In genomic region chr10:131010965-131011575, GRCh38 we compare ENCODE assay signal across 19 cellular contexts.
DNase-seq lines count a peak whose midpoint lies in the region; ATAC-seq, FAIRE-seq and TF ChIP-seq lines count a peak whose summit lies in the region.
"Had no signal": no experiment of that assay in that cellular context is flagged by ENCODE, and none has a peak within 500 bp of the region (broad histone marks: within the 10 kb centered on the region; RNA-seq: fewer than 3 reads in every experiment).

No MANE protein-coding gene starts in this region.

- H3K14ac ChIP-seq in H1 (ENCODE audit: insufficient read length), result no peak overlapping the region

- TF ChIP-seq CTCF in H1 (IDR thresholded peaks at IDR 0.05; ENCODE audit: control extremely low read depth in 1 of 3, insufficient read depth in 1 of 3, low read depth in 1 of 3, low read length in 3 of 3) (no peak), spleen (IDR thresholded peaks at IDR 0.05 in 8 of 11, conservative IDR thresholded peaks at IDR 0.05 in 3 of 11) (no peak)

- no peak for TF ChIP-seq EP300 in H1 (IDR thresholded peaks at IDR 0.05; ENCODE audit: borderline replicate concordance in 1 of 2, low read depth in 2 of 2, low read length in 2 of 2)

- H3K56ac ChIP-seq in H1 (replicated peaks; ENCODE audit: insufficient read length, low read depth, low read length), result no peak overlapping the region

- POLR2A ChIA-PET in H1 (lab: Charles Lee; ENCODE audit: partially characterized antibody), result no interaction called here

- H3K4me2 ChIP-seq in BLaER1, result peak overlapping the region; percentile 52
- H3K4me2 ChIP-seq in BLaER1 treated with 17β-estradiol and CSF1 and Interleukin-3, amounts not matched to agents 10 nM and 100 nM, result peak overlapping the region in 8 of 11 experiments; percentile 20 to 55 (median 46); a peak in 15 of 22 replicates
- no peak overlapping the region for H3K4me2 ChIP-seq in H1 (ENCODE audit: insufficient read depth in 1 of 2, low read depth in 2 of 2, low read length in 2 of 2)

- H3K79me1 ChIP-seq in H1 (ENCODE audit: low read depth, low read length), result no peaks in the 10 kb centered on the region

- H3K4me3 ChIP-seq in BLaER1 (no peak overlapping the region), H1 (ENCODE audit: extremely low read depth in 1 of 4, insufficient read depth in 2 of 4, low read depth in 3 of 4, low read length in 4 of 4) (no peak overlapping the region), spleen (no peak overlapping the region)
- H3K4me3 ChIP-seq in BLaER1 treated with 17β-estradiol and CSF1 and Interleukin-3, amounts not matched to agents 10 nM and 100 nM, result no peak overlapping the region
- H3K4me3 ChIP-seq: GM12878, GM23248, HAP-1 had no signal

- H3K36me3 ChIP-seq in BLaER1, result no peaks in the 10 kb centered on the region
- no peaks in the 10 kb centered on the region for H3K36me3 ChIP-seq in BLaER1 treated with 17β-estradiol and CSF1 and Interleukin-3, amounts not matched to agents 10 nM and 100 nM
- no peaks in the 10 kb centered on the region for H3K36me3 ChIP-seq in H1 (ENCODE audit: control insufficient read depth in 2 of 4, insufficient read depth in 4 of 4, low read length in 3 of 4)
- no peaks in the 10 kb centered on the region for H3K36me3 ChIP-seq in spleen
- H3K36me3 ChIP-seq: HAP-1 had no signal

- H3K23me2 ChIP-seq in H1 (ENCODE audit: low read depth, low read length), result no peaks in the 10 kb centered on the region

- H2BK12ac ChIP-seq in H1 (ENCODE audit: low read depth, low read length), result peak overlapping the region; percentile 68; the same call in 1 of the 2 replicates

- no peak for FAIRE-seq in H1 (lab: Jason Lieb, UNC)
- FAIRE-seq: D721Med, GM12878, GM18507 had no signal

- no peak for DNase-seq in H1 (ENCODE audit: low read depth in 1 of 2, low spot score in 2 of 2)
- DNase-seq in spleen, result peak; percentile 43
- DNase-seq in dedifferentiated amniotic fluid mesenchymal stem cell (ENCODE audit: extremely low spot score), result no peak
- no peak for DNase-seq in NCI-H526 (lab: John Stamatoyannopoulos, UW)
- DNase-seq: CD4-positive, alpha-beta T cell; CD8-positive, alpha-beta memory T cell; DMS 273 treated with DMSO at 0.1 percent for 48 hours; DMS79; EL; GDM1; GM23248; HFFc6 had no signal

- WGBS in H1 (ENCODE audit: extremely low coverage in 1 of 2, insufficient coverage in 1 of 2, insufficient read length in 1 of 2, insufficient replicate concordance in 2 of 2, low coverage in 1 of 2, low lambda C conversion rate in 2 of 2, missing lambda C conversion rate in 1 of 2), 2 experiments, result 96% methylated on average over 11 of the region's 11 CpGs; no CpG with 5 or more reads in 1 of the 2 experiments
- WGBS in spleen, 5 donors, result 89 to 97% (median 91%) methylated on average over 9 to 11 of the region's 11 CpGs

- ATAC-seq in GM18498 (IDR thresholded peaks at IDR 0.05; ENCODE audit: unreplicated experiment), result no peak
- ATAC-seq: GM12878 had no signal

- H3K27me3 ChIP-seq in BLaER1 (no peaks in the 10 kb centered on the region), H1 (replicated peaks in 1 of 4; ENCODE audit: control insufficient read depth in 3 of 4, extremely low read depth in 1 of 4, insufficient read depth in 3 of 4, low read length in 3 of 4) (0 out of 7 replicates have a peak, but pooled peaks cover 0 to 2% (median 0%) of the 10 kb centered on the region in 4 experiments), spleen (replicated peaks in 1 of 7) (peaks cover 0 to 4% (median 0%) of the 10 kb centered on the region in 7 donors)
- H3K27me3 ChIP-seq in BLaER1 treated with 17β-estradiol and CSF1 and Interleukin-3, amounts not matched to agents 10 nM and 100 nM, result no peaks in the 10 kb centered on the region

- 0 out of 2 replicates have a peak overlapping the region, but pooled peaks have one; percentile 18 for H2BK20ac ChIP-seq in H1 (ENCODE audit: low read length)

- no peak overlapping the region for H3K4ac ChIP-seq in H1 (replicated peaks; ENCODE audit: insufficient read length, low read depth, low read length)

- H2BK15ac ChIP-seq in H1 (ENCODE audit: low read length), result peak overlapping the region; percentile 88; the same call in 1 of the 2 replicates

- H2AFZ ChIP-seq in H1 (ENCODE audit: low read length), result no peak overlapping the region
- H2AFZ ChIP-seq: GM23248 had no signal

- H2AK5ac ChIP-seq in H1 (ENCODE audit: low read depth, low read length), result peak overlapping the region; percentile 39; the same call in 1 of the 2 replicates

- H3K27ac ChIP-seq in BLaER1 (no peak overlapping the region), H1 (ENCODE audit: low read depth, low read length) (no peak overlapping the region), spleen (no peak overlapping the region)
- H3K27ac ChIP-seq in BLaER1 treated with 17β-estradiol and CSF1 and Interleukin-3, amounts not matched to agents 10 nM and 100 nM, result peak overlapping the region in 1 of 11 experiments; percentile 23; a peak in 1 of 22 replicates
- H3K27ac ChIP-seq: GM23248 had no signal

- no peak overlapping the region for H3K23ac ChIP-seq in H1 (ENCODE audit: insufficient read length)

- intact Hi-C loops in spleen (cut with DNase I; ENCODE audit: low total_unique reads), result no loop called here

- H4K20me1 ChIP-seq in BLaER1 (no peaks in the 10 kb centered on the region), H1 (replicated peaks in 1 of 2; ENCODE audit: control insufficient read depth in 1 of 2, insufficient read depth in 2 of 2, low read length in 2 of 2) (no peaks in the 10 kb centered on the region)
- no peaks in the 10 kb centered on the region for H4K20me1 ChIP-seq in BLaER1 treated with 17β-estradiol and CSF1 and Interleukin-3, amounts not matched to agents 10 nM and 100 nM

- no peak for TF ChIP-seq POLR2A in H1 (IDR thresholded peaks at IDR 0.05; ENCODE audit: control extremely low read depth in 1 of 2, low read depth in 2 of 2, low read length in 2 of 2)
- TF ChIP-seq POLR2A in spleen (IDR thresholded peaks at IDR 0.05), result no peak

- TF ChIP-seq RAD21 in H1 (IDR thresholded peaks at IDR 0.05 in 1 of 2, conservative IDR thresholded peaks at IDR 0.05 in 1 of 2; ENCODE audit: low read depth in 2 of 2, low read length in 2 of 2), result no peak

- H3K4me1 ChIP-seq in BLaER1 (peaks cover 14% of the 10 kb centered on the region), H1 (replicated peaks in 1 of 4; ENCODE audit: control insufficient read depth in 3 of 4, insufficient read depth in 4 of 4, low read length in 3 of 4) (no peaks in the 10 kb centered on the region), spleen (no peaks in the 10 kb centered on the region)
- H3K4me1 ChIP-seq in BLaER1 treated with 17β-estradiol and CSF1 and Interleukin-3, amounts not matched to agents 10 nM and 100 nM, result peaks cover 15 to 40% (median 29%) of the 10 kb centered on the region in 10 experiments
- H3K4me1 ChIP-seq: HAP-1 had no signal

- CTCF ChIA-PET in H1 (lab: Charles Lee; ENCODE audit: partially characterized antibody), result no interaction called here

- no peak overlapping the region for H2BK5ac ChIP-seq in H1 (ENCODE audit: low read depth, low read length)

- H3K9ac ChIP-seq in BLaER1 (no peak overlapping the region), H1 (replicated peaks in 1 of 4; ENCODE audit: extremely low read depth in 1 of 4, low read depth in 3 of 4, low read length in 3 of 4) (no peak overlapping the region)
- H3K9ac ChIP-seq in BLaER1 treated with 17β-estradiol and CSF1 and Interleukin-3, amounts not matched to agents 10 nM and 100 nM, result no peak overlapping the region
- H3K9ac ChIP-seq: GM23248 had no signal

- H3K79me2 ChIP-seq in H1 (ENCODE audit: control insufficient read depth in 1 of 2, insufficient read depth in 2 of 2, low read length in 2 of 2), result no peaks in the 10 kb centered on the region

- H3K9me3 ChIP-seq in BLaER1 (peaks cover 6% of the 10 kb centered on the region; the same call in 1 of the 2 replicates), H1 (ENCODE audit: insufficient read depth in 2 of 2, low read depth in 1 of 2, low read length in 1 of 2) (no peaks in the 10 kb centered on the region; a peak in 1 of 4 replicates), spleen (peaks cover 0 to 2% (median 0%) of the 10 kb centered on the region in 8 donors)
- H3K9me3 ChIP-seq in BLaER1 treated with 17β-estradiol and CSF1 and Interleukin-3, amounts not matched to agents 10 nM and 100 nM (replicated peaks in 1 of 11), result peaks cover 1 to 8% (median 4%) of the 10 kb centered on the region in 11 experiments; a peak in 15 of 22 replicates
- H3K9me3 ChIP-seq: HAP-1 had no signal

- H3K18ac ChIP-seq in H1 (ENCODE audit: extremely low read depth, low read length), result no peak overlapping the region

- no peak overlapping the region for H2BK120ac ChIP-seq in H1 (replicated peaks; ENCODE audit: low read depth, low read length)

- H4K8ac ChIP-seq in H1 (ENCODE audit: extremely low read depth, insufficient read depth, low read length), result no peak overlapping the region; the same call in 1 of the 2 replicates

- no peak overlapping the region for H4K91ac ChIP-seq in H1 (replicated peaks; ENCODE audit: insufficient read length, low read length)

- no peak overlapping the region for H4K5ac ChIP-seq in H1 (ENCODE audit: insufficient read length, low read depth, low read length)

TF ChIP-seq in H1, 55 proteins besides CTCF, POLR2A, EP300 and RAD21 (continues in another document):
- TF ChIP-seq GABPA (IDR thresholded peaks at IDR 0.05; ENCODE audit: borderline replicate concordance, insufficient read depth, low read length) (no peak), SP4 (IDR thresholded peaks at IDR 0.05; ENCODE audit: low read length) (no peak), SAP30 (IDR thresholded peaks at IDR 0.05; ENCODE audit: insufficient read depth, insufficient replicate concordance, low read length) (no peak), RBBP5 (IDR thresholded peaks at IDR 0.05; ENCODE audit: borderline replicate concordance, low read depth, low read length) (no peak), CREB1 (IDR thresholded peaks at IDR 0.05) (no peak), NRF1 (IDR thresholded peaks at IDR 0.05; ENCODE audit: low read depth, low read length) (no peak), POU5F1 (IDR thresholded peaks at IDR 0.05; ENCODE audit: low read depth, low read length) (no peak), SP1 (IDR thresholded peaks at IDR 0.05; ENCODE audit: low read depth, low read length) (no peak), ASH2L (IDR thresholded peaks at IDR 0.05; ENCODE audit: low read length) (no peak), CTBP2 (IDR thresholded peaks at IDR 0.05; ENCODE audit: borderline replicate concordance, insufficient read depth, insufficient read length, low read length) (no peak), SP2 (IDR thresholded peaks at IDR 0.05; ENCODE audit: low read length) (no peak), TEAD4 (IDR thresholded peaks at IDR 0.05; ENCODE audit: low read depth, low read length) (no peak), RNF2 (IDR thresholded peaks at IDR 0.05; ENCODE audit: borderline replicate concordance, low read depth, low read length, missing control alignments, poor library complexity, severe bottlenecking) (no peak), TAF1 (IDR thresholded peaks at IDR 0.05; ENCODE audit: low read depth, low read length) (no peak), HDAC6 (IDR thresholded peaks at IDR 0.05; ENCODE audit: low read depth, low read length) (no peak), TAF7 (optimal IDR thresholded peaks at IDR 0.05; ENCODE audit: borderline replicate concordance, low read depth, low read length) (no peak)

Comparison
In these comparisons a context has a peak if more than half of its experiments do, and no peak if none do; other contexts are left out.
1. H3K4me2 ChIP-seq: peak in BLaER1 (single experiment) and BLaER1 treated with 17β-estradiol and CSF1 and Interleukin-3, amounts not matched to agents 10 nM and 100 nM (8 of 11); none in H1 (0 of 2).